ENCODE assay signal across 23 cellular contexts in the genomic region with DNA sequence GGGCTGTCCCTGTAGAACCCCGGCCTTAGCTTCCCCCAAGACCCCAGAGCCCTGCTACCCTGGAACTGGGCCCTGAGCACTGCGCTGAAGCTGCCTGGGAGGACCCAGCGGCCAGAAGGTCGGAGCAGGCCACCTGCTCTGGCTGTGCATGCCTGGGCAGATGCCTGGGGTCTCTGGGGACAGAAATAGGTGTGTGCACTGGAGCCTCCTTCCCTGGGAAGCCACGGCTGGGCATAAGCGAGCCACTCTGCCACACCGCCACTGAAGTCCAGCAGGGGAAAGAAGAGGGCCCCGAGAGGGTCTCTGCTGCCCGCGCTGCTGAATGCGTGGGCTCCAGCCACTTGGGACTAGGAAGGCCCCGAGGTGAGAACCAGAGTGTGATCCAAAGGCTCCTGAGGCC. TPM values are rescaled to one million over a fixed set of nuclear protein-coding genes. Genes with fewer than 3 reads are reported as not detected.
A peak's percentile ranks its signal among the peaks of the same experiment; 100 is the strongest.
DNase-seq lines count a peak whose midpoint lies in the region; ATAC-seq and TF ChIP-seq lines count a peak whose summit lies in the region.
"Had no signal": no experiment of that assay in that cellular context is flagged by ENCODE, and none has a peak within 500 bp of the region (broad histone marks: within the 10 kb centered on the region; RNA-seq: fewer than 3 reads in every experiment).

No MANE protein-coding gene starts in this region.

- H3K79me2 ChIP-seq in GM23338 (replicated peaks; ENCODE audit: insufficient read depth): no peaks in the 10 kb centered on the region

- no peaks in the 10 kb centered on the region for H3K36me3 ChIP-seq in GM23338 (ENCODE audit: insufficient read depth)
- H3K36me3 ChIP-seq in mesenchymal stem cell (ENCODE audit: control insufficient read depth in 1 of 2, insufficient read depth in 2 of 2, low read depth in 1 of 2, low read length in 2 of 2): peaks cover 0 to 9% of the 10 kb centered on the region in 2 experiments
- H3K36me3 ChIP-seq in adrenal gland (replicated peaks in 1 of 2): no peaks in the 10 kb centered on the region
- no peaks in the 10 kb centered on the region for H3K36me3 ChIP-seq in ascending aorta
- H3K36me3 ChIP-seq: HAP-1 had no signal

- no peak overlapping the region for H3K18ac ChIP-seq in mesenchymal stem cell (ENCODE audit: low read depth in 1 of 2, low read length in 2 of 2)

- DNase-seq in 8988T (peak; percentile 40), GM23338 (ENCODE audit: low spot score) (no peak), T-helper 17 cell (no peak), mesenchymal stem cell (no peak), left colon (no peak), adrenal gland (no peak), dedifferentiated amniotic fluid mesenchymal stem cell (ENCODE audit: extremely low spot score) (no peak), ascending aorta (ENCODE audit: low spot score in 2 of 2) (no peak)
- DNase-seq: C1 segment of cervical spinal cord; CD8-positive, alpha-beta memory T cell; DMS79; KBM-7; NCI-H1105; NCI-H1694; NCI-H2081 treated with DMSO at 0.1 percent for 48 hours; NCI-H510A; NCI-H774; RPMI8226; SIG-M5 had no signal

- ATAC-seq in GM23338: no peak
- ATAC-seq in T-helper 17 cell: no peak
- ATAC-seq in left colon: no peak
- ATAC-seq: SK-N-SH treated with all-trans-retinoic acid at 6 μM for 48 hours had no signal

- H2AK5ac ChIP-seq in mesenchymal stem cell (ENCODE audit: low read length, severe bottlenecking): peak overlapping the region; percentile 23

- intact Hi-C loops in left colon (cut with DNase I, micrococcal nuclease): no loop called here
- intact Hi-C loops in adrenal gland (cut with DNase I): no loop called here
- intact Hi-C loops in ascending aorta (cut with DNase I): no loop called here

- peaks cover 56% of the 10 kb centered on the region for H3K4me1 Mint-ChIP-seq in GM23338
- peaks cover 3% of the 10 kb centered on the region for H3K4me1 Mint-ChIP-seq in T-helper 17 cell

- H3K9me2 ChIP-seq in GM23338 (ENCODE audit: insufficient read depth): no peaks in the 10 kb centered on the region

- no peak for TF ChIP-seq CTCF in GM23338 (conservative IDR thresholded peaks at IDR 0.05; ENCODE audit: low read depth in 2 of 2)
- no peak for TF ChIP-seq CTCF in adrenal gland (IDR thresholded peaks at IDR 0.05)
- no peak for TF ChIP-seq CTCF in ascending aorta (IDR thresholded peaks at IDR 0.05)

- H3K23ac ChIP-seq in mesenchymal stem cell (ENCODE audit: low read length in 2 of 2): no peak overlapping the region

- H3K27me3 Mint-ChIP-seq in GM23338 (ENCODE audit: insufficient read depth, low read depth, poor library complexity): peaks cover 93% of the 10 kb centered on the region
- peaks cover 70% of the 10 kb centered on the region for H3K27me3 Mint-ChIP-seq in T-helper 17 cell

- H3K27ac ChIP-seq in GM23338 (ENCODE audit: low read depth) (no peak overlapping the region), mesenchymal stem cell (ENCODE audit: low read length, poor library complexity, severe bottlenecking) (no peak overlapping the region), adrenal gland (no peak overlapping the region), ascending aorta (no peak overlapping the region)

- no peak overlapping the region for H3K14ac ChIP-seq in mesenchymal stem cell (ENCODE audit: low read length in 2 of 2)

- H3K4ac ChIP-seq in mesenchymal stem cell (ENCODE audit: low read depth in 1 of 2, low read length in 2 of 2): no peak overlapping the region

- H2BK5ac ChIP-seq in mesenchymal stem cell (ENCODE audit: low read depth, low read length, poor library complexity, severe bottlenecking): no peak overlapping the region

- H3K27ac Mint-ChIP-seq in GM23338: no peak overlapping the region
- H3K27ac Mint-ChIP-seq in T-helper 17 cell: no peak overlapping the region
- H3K27ac Mint-ChIP-seq: CD8-positive, alpha-beta memory T cell had no signal

- H3K36me3 Mint-ChIP-seq in GM23338 (ENCODE audit: low read depth): peaks cover 17% of the 10 kb centered on the region
- no peaks in the 10 kb centered on the region for H3K36me3 Mint-ChIP-seq in T-helper 17 cell (ENCODE audit: low read depth)
- H3K36me3 Mint-ChIP-seq: CD8-positive, alpha-beta memory T cell had no signal

- H3K9me3 ChIP-seq in T-helper 17 cell (ENCODE audit: control insufficient read depth, low read length, poor library complexity, severe bottlenecking): no peaks in the 10 kb centered on the region
- H3K9me3 ChIP-seq in mesenchymal stem cell (ENCODE audit: control insufficient read depth, low read length): no peaks in the 10 kb centered on the region
- H3K9me3 ChIP-seq in adrenal gland (replicated peaks in 1 of 3): no peaks in the 10 kb centered on the region
- no peaks in the 10 kb centered on the region for H3K9me3 ChIP-seq in ascending aorta
- H3K9me3 ChIP-seq: A549, HAP-1 had no signal

- TF ChIP-seq POLR2A in adrenal gland (IDR thresholded peaks at IDR 0.05): no peak

- H3K9ac ChIP-seq in mesenchymal stem cell (ENCODE audit: low read length): no peak overlapping the region

- H3K4me3 Mint-ChIP-seq in GM23338 (peak overlapping the region; percentile 26; the same call in 1 of the 3 replicates), T-helper 17 cell (peak overlapping the region; percentile 50)

- H2AFZ ChIP-seq in GM23338: no peak overlapping the region
- H2AFZ ChIP-seq in mesenchymal stem cell (ENCODE audit: low read depth, low read length): no peak overlapping the region

- peaks cover 13% of the 10 kb centered on the region for H4K20me1 ChIP-seq in GM23338 (replicated peaks; ENCODE audit: insufficient read depth)

- H3K4me2 ChIP-seq in GM23338 (peak overlapping the region; percentile 87; the same call in 1 of the 2 replicates), mesenchymal stem cell (ENCODE audit: low read length, poor library complexity, severe bottlenecking) (no peak overlapping the region)
- H3K4me2 ChIP-seq: A549 had no signal

- WGBS in mesenchymal stem cell: 94% methylated on average over 12 of the region's 12 CpGs
- 81 to 84% (median 83%) methylated on average over 10 to 12 of the region's 12 CpGs for WGBS in adrenal gland, 4 donors

- peaks cover 11% of the 10 kb centered on the region for H3K79me1 ChIP-seq in mesenchymal stem cell (replicated peaks; ENCODE audit: low read length, poor library complexity, severe bottlenecking)

- H4K8ac ChIP-seq in mesenchymal stem cell (ENCODE audit: low read length): no peak overlapping the region

- H2BK15ac ChIP-seq in mesenchymal stem cell (ENCODE audit: low read depth, poor library complexity, severe bottlenecking): no peak overlapping the region

- H2BK12ac ChIP-seq in mesenchymal stem cell (ENCODE audit: low read length in 2 of 2): no peak overlapping the region

- H3K27me3 ChIP-seq in GM23338 (ENCODE audit: insufficient read depth) (peaks cover 100% of the 10 kb centered on the region), mesenchymal stem cell (ENCODE audit: control insufficient read depth in 1 of 2, insufficient read depth in 1 of 2, low read length in 2 of 2) (peaks cover 23 to 98% of the 10 kb centered on the region in 2 experiments), adrenal gland (peaks cover 74% of the 10 kb centered on the region), ascending aorta (peaks cover 9% of the 10 kb centered on the region)

- H3K9me3 Mint-ChIP-seq in GM23338: peaks cover 2% of the 10 kb centered on the region; the same call in 1 of the 3 replicates
- H3K9me3 Mint-ChIP-seq: CD8-positive, alpha-beta memory T cell had no signal

- H3K4me3 ChIP-seq in GM23338: peak overlapping the region; percentile 17; the same call in 1 of the 2 replicates
- no peak overlapping the region for H3K4me3 ChIP-seq in mesenchymal stem cell (ENCODE audit: insufficient read depth in 1 of 2, low read depth in 1 of 2, low read length in 2 of 2)
- H3K4me3 ChIP-seq in adrenal gland: no peak overlapping the region
- no peak overlapping the region for H3K4me3 ChIP-seq in ascending aorta
- H3K4me3 ChIP-seq: A549, HAP-1 had no signal

- peaks cover 53% of the 10 kb centered on the region for H3K4me1 ChIP-seq in GM23338 (ENCODE audit: insufficient read depth)
- peaks cover 34% of the 10 kb centered on the region for H3K4me1 ChIP-seq in mesenchymal stem cell (ENCODE audit: control insufficient read depth, insufficient read depth, low read depth, low read length)
- peaks cover 0 to 22% of the 10 kb centered on the region in 2 donors for H3K4me1 ChIP-seq in adrenal gland (replicated peaks in 1 of 2)
- peaks cover 10 to 11% of the 10 kb centered on the region in 2 donors for H3K4me1 ChIP-seq in ascending aorta

- peaks cover 39% of the 10 kb centered on the region for H3F3A ChIP-seq in GM23338 (replicated peaks; ENCODE audit: low read depth)

- no peak overlapping the region for H4K91ac ChIP-seq in mesenchymal stem cell (ENCODE audit: low read length)

- no peak overlapping the region for H2BK120ac ChIP-seq in mesenchymal stem cell (ENCODE audit: low read depth, low read length)

TF ChIP-seq in GM23338, 12 proteins besides CTCF, POLR2A, EP300 and RAD21 (continues in another document):
- TF ChIP-seq POLR2AphosphoS5 (IDR thresholded peaks at IDR 0.05; ENCODE audit: low read depth): no peak
- TF ChIP-seq STAT1 (IDR thresholded peaks at IDR 0.05; ENCODE audit: unreplicated experiment): no peak
- TF ChIP-seq EZH2phosphoT487 (IDR thresholded peaks at IDR 0.05; ENCODE audit: unreplicated experiment): no peak
- no peak for TF ChIP-seq NANOG (IDR thresholded peaks at IDR 0.05; ENCODE audit: borderline replicate concordance)

RNA-seq across cellular contexts. Expression of a gene that starts 6.7 kb away (rescaled TPM):
- 0.50 and 1.3 TPM in 2 replicates for total RNA-seq in GM23338 (2014; rRNA removed; shearing (Covaris generic))
- polyA plus RNA-seq in GM23338 (2016; fragmentation: Nextera tagmentation; extraction: Ambion mirVana): 0.87 and 0.99 TPM in 2 replicates
- total RNA-seq in T-helper 17 cell: not detected
- not detected for polyA plus RNA-seq in mesenchymal stem cell (2013, experiment 1 of 2)
- polyA plus RNA-seq in mesenchymal stem cell (2013, experiment 2 of 2): not detected
- not detected for total RNA-seq in left colon
- total RNA-seq in adrenal gland: not detected
- polyA plus RNA-seq in adrenal gland: not detected
- total RNA-seq in ascending aorta: not detected
- total RNA-seq: CD8-positive, alpha-beta memory T cell; OCI-LY7 had no signal
- polyA plus RNA-seq: CD8-positive, alpha-beta memory T cell had no signal
